Comparison of ENCODE assay signal across 10 cellular contexts in genomic region chr9:105413486-105414068, GRCh38. TPM values are rescaled to one million over a fixed set of nuclear protein-coding genes. Genes with fewer than 3 reads are reported as not detected.
DNase-seq lines count a peak whose midpoint lies in the region; ATAC-seq, FAIRE-seq and TF ChIP-seq lines count a peak whose summit lies in the region.
"Had no signal": no experiment of that assay in that cellular context is flagged by ENCODE, and none has a peak within 500 bp of the region (broad histone marks: within the 10 kb centered on the region; RNA-seq: fewer than 3 reads in every experiment).

No MANE protein-coding gene starts in this region.

- no peaks in the 10 kb centered on the region for H3K4me1 Mint-ChIP-seq in CD4-positive, alpha-beta memory T cell

- peaks cover 37% of the 10 kb centered on the region in 2 donors for H3K27me3 Mint-ChIP-seq in CD4-positive, alpha-beta memory T cell

- no peak overlapping the region for H3K9ac ChIP-seq in liver (ENCODE audit: low read depth in 1 of 2, low read length in 2 of 2)
- H3K9ac ChIP-seq: parathyroid adenoma had no signal

- peaks cover 0 to 2% (median 0%) of the 10 kb centered on the region in 4 donors for H3K9me3 ChIP-seq in liver (ENCODE audit: control insufficient read depth in 4 of 4, low read length in 3 of 4)
- H3K9me3 ChIP-seq in CD4-positive, alpha-beta memory T cell (ENCODE audit: control insufficient read depth in 1 of 2, low read length in 2 of 2): peaks cover 0 to 3% of the 10 kb centered on the region in 2 donors

- no peak for ATAC-seq in GM19452 (IDR thresholded peaks at IDR 0.05; ENCODE audit: unreplicated experiment)
- no peak for ATAC-seq in GM19023 (IDR thresholded peaks at IDR 0.05; ENCODE audit: unreplicated experiment)

- TF ChIP-seq RAD21 in liver (IDR thresholded peaks at IDR 0.05): peak; percentile 53 to 79

- POLR2A ChIA-PET in CD4-positive, alpha-beta memory T cell (lab: Charles Lee; ENCODE audit: partially characterized antibody): interaction anchor here (0.6 kb wide), 1 partner anchor 486 kb away, joined by 3 read pairs; the partner anchor contains the start of gene ABCA1

- H3K27me3 ChIP-seq in liver (ENCODE audit: control insufficient read depth in 4 of 4, insufficient read depth in 4 of 4, low read length in 3 of 4): no peaks in the 10 kb centered on the region
- peaks cover 6% of the 10 kb centered on the region for H3K27me3 ChIP-seq in CD4-positive, alpha-beta memory T cell (ENCODE audit: insufficient read depth, low read length)

- CTCF ChIA-PET in CD4-positive, alpha-beta memory T cell (lab: Charles Lee; ENCODE audit: partially characterized antibody): interaction anchor here (0.7 to 8.2 kb wide), 7 partner anchors 9 to 552 kb away, joined by 3 to 92 read pairs (median 4); no protein-coding TSS in a partner anchor

- no peaks in the 10 kb centered on the region for H3K36me3 ChIP-seq in liver (ENCODE audit: control insufficient read depth in 4 of 4, insufficient read depth in 3 of 4, low read depth in 1 of 4, low read length in 3 of 4)
- no peaks in the 10 kb centered on the region for H3K36me3 ChIP-seq in CD4-positive, alpha-beta memory T cell (ENCODE audit: insufficient read depth, low read length)

- DNase-seq in COLO829 (ENCODE audit: low spot score) (peak; percentile 90), HTR-8/SVneo (ENCODE audit: insufficient read length, low spot score) (peak; percentile 35), astrocyte of the hippocampus (ENCODE audit: low read depth, low spot score) (peak; percentile 28), lower leg skin (ENCODE audit: low spot score in 2 of 2) (no peak)
- DNase-seq in CD4-positive, alpha-beta memory T cell: no peak
- DNase-seq: activated T-cell treated with anti-CD3 and anti-CD28 coated beads, Interleukin-2, amount 50 U/mL, for 48 hours had no signal

- TF ChIP-seq CTCF in liver (IDR thresholded peaks at IDR 0.05; ENCODE audit: low read depth, low read length, missing input control) (peak; percentile 18), lower leg skin (IDR thresholded peaks at IDR 0.05) (no peak)

- 23% methylated on average over 3 of the region's 3 CpGs for WGBS in liver
- 44 to 46% methylated on average over 3 of the region's 3 CpGs for WGBS in lower leg skin, 2 donors

- no peak overlapping the region for H3K4me3 Mint-ChIP-seq in CD4-positive, alpha-beta memory T cell

- no peak overlapping the region for H3K27ac ChIP-seq in liver (ENCODE audit: low read depth in 1 of 2, low read length in 2 of 2)
- H3K27ac ChIP-seq in CD4-positive, alpha-beta memory T cell (ENCODE audit: low read depth, low read length): no peak overlapping the region
- H3K27ac ChIP-seq: parathyroid adenoma had no signal

- intact Hi-C loops in lower leg skin (cut with DNase I; ENCODE audit: low total_unique reads): loop anchor here (10.0 kb wide), 1 partner anchor 259 kb away; no protein-coding TSS in a partner anchor
- intact Hi-C loops in CD4-positive, alpha-beta memory T cell (cut with micrococcal nuclease): loop anchor here (2.0 kb wide), 1 partner anchor 169 kb away; the partner anchor contains the start of gene SLC44A1

- FAIRE-seq in HTR-8/SVneo (lab: Jason Lieb, UNC): no peak

- H3K36me3 Mint-ChIP-seq in CD4-positive, alpha-beta memory T cell: no peaks in the 10 kb centered on the region

- no peak overlapping the region for H3K27ac Mint-ChIP-seq in CD4-positive, alpha-beta memory T cell

- TF ChIP-seq POLR2A in lower leg skin (IDR thresholded peaks at IDR 0.05): no peak

- H3K4me1 ChIP-seq in liver (ENCODE audit: control insufficient read depth in 4 of 4, insufficient read depth in 4 of 4, low read length in 3 of 4): peaks cover 1 to 41% (median 37%) of the 10 kb centered on the region in 4 donors
- H3K4me1 ChIP-seq in CD4-positive, alpha-beta memory T cell (ENCODE audit: insufficient read depth, low read length): no peaks in the 10 kb centered on the region

- peaks cover 0 to 21% (median 7%) of the 10 kb centered on the region in 8 donors for H3K9me3 Mint-ChIP-seq in CD4-positive, alpha-beta memory T cell

- H3K4me3 ChIP-seq in liver (ENCODE audit: low read depth in 1 of 3, low read length in 3 of 3): no peak overlapping the region
- no peak overlapping the region for H3K4me3 ChIP-seq in lower leg skin (ENCODE audit: low read depth, poor library complexity, severe bottlenecking)
- no peak overlapping the region for H3K4me3 ChIP-seq in CD4-positive, alpha-beta memory T cell (ENCODE audit: low read length in 2 of 2)

TF ChIP-seq in liver, 16 proteins besides CTCF, POLR2A, EP300 and RAD21:
- no peak for TF ChIP-seq FOXA2 (IDR thresholded peaks at IDR 0.05)
- TF ChIP-seq, protein P1, sequence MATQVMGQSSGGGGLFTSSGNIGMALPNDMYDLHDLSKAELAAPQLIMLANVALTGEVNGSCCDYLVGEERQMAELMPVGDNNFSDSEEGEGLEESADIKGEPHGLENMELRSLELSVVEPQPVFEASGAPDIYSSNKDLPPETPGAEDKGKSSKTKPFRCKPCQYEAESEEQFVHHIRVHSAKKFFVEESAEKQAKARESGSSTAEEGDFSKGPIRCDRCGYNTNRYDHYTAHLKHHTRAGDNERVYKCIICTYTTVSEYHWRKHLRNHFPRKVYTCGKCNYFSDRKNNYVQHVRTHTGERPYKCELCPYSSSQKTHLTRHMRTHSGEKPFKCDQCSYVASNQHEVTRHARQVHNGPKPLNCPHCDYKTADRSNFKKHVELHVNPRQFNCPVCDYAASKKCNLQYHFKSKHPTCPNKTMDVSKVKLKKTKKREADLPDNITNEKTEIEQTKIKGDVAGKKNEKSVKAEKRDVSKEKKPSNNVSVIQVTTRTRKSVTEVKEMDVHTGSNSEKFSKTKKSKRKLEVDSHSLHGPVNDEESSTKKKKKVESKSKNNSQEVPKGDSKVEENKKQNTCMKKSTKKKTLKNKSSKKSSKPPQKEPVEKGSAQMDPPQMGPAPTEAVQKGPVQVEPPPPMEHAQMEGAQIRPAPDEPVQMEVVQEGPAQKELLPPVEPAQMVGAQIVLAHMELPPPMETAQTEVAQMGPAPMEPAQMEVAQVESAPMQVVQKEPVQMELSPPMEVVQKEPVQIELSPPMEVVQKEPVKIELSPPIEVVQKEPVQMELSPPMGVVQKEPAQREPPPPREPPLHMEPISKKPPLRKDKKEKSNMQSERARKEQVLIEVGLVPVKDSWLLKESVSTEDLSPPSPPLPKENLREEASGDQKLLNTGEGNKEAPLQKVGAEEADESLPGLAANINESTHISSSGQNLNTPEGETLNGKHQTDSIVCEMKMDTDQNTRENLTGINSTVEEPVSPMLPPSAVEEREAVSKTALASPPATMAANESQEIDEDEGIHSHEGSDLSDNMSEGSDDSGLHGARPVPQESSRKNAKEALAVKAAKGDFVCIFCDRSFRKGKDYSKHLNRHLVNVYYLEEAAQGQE (IDR thresholded peaks at IDR 0.05): no peak
- TF ChIP-seq, protein P2, sequence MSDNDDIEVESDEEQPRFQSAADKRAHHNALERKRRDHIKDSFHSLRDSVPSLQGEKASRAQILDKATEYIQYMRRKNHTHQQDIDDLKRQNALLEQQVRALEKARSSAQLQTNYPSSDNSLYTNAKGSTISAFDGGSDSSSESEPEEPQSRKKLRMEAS (IDR thresholded peaks at IDR 0.05): no peak
- TF ChIP-seq RXRA (IDR thresholded peaks at IDR 0.05): peak in 1 of 2 donors; percentile 33
- no peak for TF ChIP-seq EGR1 (IDR thresholded peaks at IDR 0.05; ENCODE audit: low read depth in 2 of 2)
- no peak for TF ChIP-seq JUND (IDR thresholded peaks at IDR 0.05)
- TF ChIP-seq YY1 (IDR thresholded peaks at IDR 0.05): no peak
- TF ChIP-seq ATF3 (IDR thresholded peaks at IDR 0.05): no peak
- no peak for TF ChIP-seq GABPA (IDR thresholded peaks at IDR 0.05 in 1 of 2, conservative IDR thresholded peaks at IDR 0.05 in 1 of 2)
- TF ChIP-seq ZBTB33 (IDR thresholded peaks at IDR 0.05): no peak
- TF ChIP-seq SP1 (IDR thresholded peaks at IDR 0.05): no peak
- TF ChIP-seq HNF4A (conservative IDR thresholded peaks at IDR 0.05): peak in 1 of 2 donors; percentile 8
- TF ChIP-seq TAF1 (conservative IDR thresholded peaks at IDR 0.05): no peak
- no peak for TF ChIP-seq FOXA1 (IDR thresholded peaks at IDR 0.05)

RNA-seq across cellular contexts. Expression of gene FSD1L, which starts 34.3 kb away (rescaled TPM):
- total RNA-seq in liver: 1 to 10 TPM; 2.8 to 3.6 TPM
- polyA plus RNA-seq in liver: 1 to 10 TPM in 1 of 2 donors, under 1 TPM in 1; 0.38 to 1.0 TPM
- total RNA-seq in lower leg skin: 1 to 10 TPM in 2 of 4 donors, under 1 TPM in 2; 0.23 to 2.2 (median 1.1) TPM
- total RNA-seq in CD4-positive, alpha-beta memory T cell: 1 to 10 TPM; 1.6 TPM
- 1 to 10 TPM; 1.2 to 2.0 TPM for polyA plus RNA-seq in CD4-positive, alpha-beta memory T cell

Comparison
In these comparisons a context has a peak if more than half of its experiments do, and no peak if none do; other contexts are left out.
1. DNase-seq: peak in COLO829 (single experiment), HTR-8/SVneo (single experiment) and astrocyte of the hippocampus (single experiment); none in lower leg skin (0 of 2) and CD4-positive, alpha-beta memory T cell (0 of 5).